Comparison of ENCODE assay signal across 6 cellular contexts in genomic region chr17:77622084-77622483, GRCh38.
DNase-seq lines count a peak whose midpoint lies in the region; ATAC-seq, FAIRE-seq and TF ChIP-seq lines count a peak whose summit lies in the region.
"Not testable (repeated sequence)": the region's sequence is repeated elsewhere in the genome, so short reads cannot be mapped to it uniquely, and the experiment has no call there.

No MANE protein-coding gene starts in this region.

- DNase-seq in WTC11 (ENCODE audit: low spot score); K562 (ENCODE audit: extremely low read depth in 1 of 4, low spot score in 3 of 4): not testable (repeated sequence)
- DNase-seq in endodermal cell (peak; percentile 22), mesenteric fat pad (ENCODE audit: low spot score) (peak; percentile 22), upper lobe of right lung (peak; percentile 18)

- H3K27me3 ChIP-seq in K562 (ENCODE audit: control insufficient read depth in 2 of 2, insufficient read depth in 2 of 2, low read length in 2 of 2): peaks cover 7 to 29% of the 10 kb centered on the region in 2 experiments; a peak in 4 of 5 replicates
- not testable (repeated sequence) for H3K27me3 ChIP-seq in endodermal cell (ENCODE audit: control insufficient read depth, insufficient read depth, low read length, poor library complexity, severe bottlenecking); upper lobe of right lung

- 1% methylated on average over 6 of the region's 6 CpGs for WGBS in K562 (ENCODE audit: insufficient coverage, low coverage, missing lambda C conversion rate)
- 85 to 88% methylated on average over 3 to 5 of the region's 6 CpGs for WGBS in endodermal cell (ENCODE audit: insufficient coverage in 1 of 2, insufficient read length in 1 of 2), 2 experiments

- not testable (repeated sequence) for H3K9me3 ChIP-seq in HEK293 (ENCODE audit: control insufficient read depth, insufficient read depth, low read depth, low read length); K562 (replicated peaks; ENCODE audit: control insufficient read depth, insufficient read depth, low read depth, low read length); upper lobe of right lung
- H3K9me3 ChIP-seq in endodermal cell (ENCODE audit: control insufficient read depth, low read length): peaks cover 19% of the 10 kb centered on the region

- not testable (repeated sequence) for H3K4me2 ChIP-seq in K562 (ENCODE audit: insufficient read depth, low read length)

- FAIRE-seq in K562 (lab: Jason Lieb, UNC): not testable (repeated sequence)

- intact Hi-C loops in K562 (cut with micrococcal nuclease); upper lobe of right lung (cut with DNase I): not testable (repeated sequence)

- not testable (repeated sequence) for H3K27ac Mint-ChIP-seq in WTC11, endodermal cell

- not testable (repeated sequence) for TF ChIP-seq RAD21 in K562 (CRISPR knock-in tag; conservative IDR thresholded peaks at IDR 0.05 in 1 of 2, IDR thresholded peaks at IDR 0.05 in 1 of 2)

- H3K79me2 ChIP-seq in K562 (ENCODE audit: control insufficient read depth, insufficient read depth, low read length): not testable (repeated sequence)

- H3K9me1 ChIP-seq in K562 (ENCODE audit: control insufficient read depth, insufficient read depth, low read length): not testable (repeated sequence)

- H3K4me3 Mint-ChIP-seq in WTC11, endodermal cell: not testable (repeated sequence)

- not testable (repeated sequence) for H3K36me3 ChIP-seq in HEK293 (ENCODE audit: control insufficient read depth in 2 of 2, insufficient read depth in 1 of 2, low read length in 2 of 2); K562 (ENCODE audit: control insufficient read depth, insufficient read depth, low read length); endodermal cell (ENCODE audit: control insufficient read depth, insufficient read depth, low read length); upper lobe of right lung

- H2AFZ ChIP-seq in K562 (ENCODE audit: low read depth, low read length): not testable (repeated sequence)

- CTCF ChIA-PET in HEK293 (lab: Yijun Ruan, JAX); WTC11 (lab: Charles Lee); K562 (lab: Yijun Ruan, JAX; ENCODE audit: low intra/inter-chr PET ratio): not testable (repeated sequence)

- peaks cover 13% of the 10 kb centered on the region for H3K36me3 Mint-ChIP-seq in WTC11
- not testable (repeated sequence) for H3K36me3 Mint-ChIP-seq in endodermal cell (ENCODE audit: low read depth)

- in situ Hi-C loops in K562 (cut with MboI): not testable (repeated sequence)

- not testable (repeated sequence) for H3K27ac ChIP-seq in HEK293 (ENCODE audit: extremely low read depth, low read depth, low read length); K562 (ENCODE audit: extremely low read depth, low read depth, low read length); endodermal cell (ENCODE audit: low read depth, low read length); upper lobe of right lung

- not testable (repeated sequence) for TF ChIP-seq CTCF in HEK293 (tag by site-specific recombination; IDR thresholded peaks at IDR 0.05); WTC11 (IDR thresholded peaks at IDR 0.05); K562 (IDR thresholded peaks at IDR 0.05 in 2 of 3, conservative IDR thresholded peaks at IDR 0.05 in 1 of 3; ENCODE audit: insufficient read depth in 2 of 3, low read depth in 1 of 3, low read length in 3 of 3); endodermal cell (conservative IDR thresholded peaks at IDR 0.05); upper lobe of right lung (IDR thresholded peaks at IDR 0.05)

- POLR2A ChIA-PET in HEK293 (lab: Yijun Ruan, JAX); WTC11 (lab: Charles Lee); K562 (lab: Yijun Ruan, JAX): not testable (repeated sequence)

- not testable (repeated sequence) for ATAC-seq in WTC11, K562, upper lobe of right lung

- H3K4me1 Mint-ChIP-seq in WTC11: peaks cover 18% of the 10 kb centered on the region
- H3K4me1 Mint-ChIP-seq in endodermal cell: not testable (repeated sequence)

- H4K20me1 ChIP-seq in K562 (replicated peaks; ENCODE audit: control insufficient read depth, insufficient read depth, low read length): not testable (repeated sequence)

- H3K9me3 Mint-ChIP-seq in WTC11: peaks cover 20% of the 10 kb centered on the region
- peaks cover 11% of the 10 kb centered on the region for H3K9me3 Mint-ChIP-seq in endodermal cell

- not testable (repeated sequence) for H3K9ac ChIP-seq in K562 (ENCODE audit: insufficient read depth in 1 of 2, low read depth in 2 of 2, low read length in 2 of 2); endodermal cell (ENCODE audit: extremely low read depth, low read length, poor library complexity, severe bottlenecking)

- not testable (repeated sequence) for H3K27me3 Mint-ChIP-seq in WTC11 (ENCODE audit: low read depth); endodermal cell (ENCODE audit: insufficient read depth)

- TF ChIP-seq POLR2A in K562 (conservative IDR thresholded peaks at IDR 0.05): not testable (repeated sequence)

- not testable (repeated sequence) for TF ChIP-seq EP300 in K562 (IDR thresholded peaks at IDR 0.05; ENCODE audit: low read length)

- BruUV-seq in K562 (replicated peaks; lab: Mats Ljungman, UMichigan): not testable (repeated sequence)

- not testable (repeated sequence) for H3K4me3 ChIP-seq in HEK293 (ENCODE audit: low read depth, low read length); K562; endodermal cell (ENCODE audit: low read length); upper lobe of right lung

- not testable (repeated sequence) for H3K4me1 ChIP-seq in HEK293 (ENCODE audit: control insufficient read depth, insufficient read depth, low read length); K562 (replicated peaks in 1 of 2; ENCODE audit: control insufficient read depth in 2 of 2, insufficient read depth in 2 of 2, low read length in 2 of 2); endodermal cell (ENCODE audit: control insufficient read depth, insufficient read depth, low read length); upper lobe of right lung

TF ChIP-seq in HEK293, 187 proteins besides CTCF, POLR2A, EP300 and RAD21:
- TF ChIP-seq ZNF121 (tag by site-specific recombination; IDR thresholded peaks at IDR 0.05): peak; percentile 59; the same call in 1 of the 2 replicates

TF ChIP-seq in WTC11, 78 proteins besides CTCF, POLR2A, EP300 and RAD21:
- TF ChIP-seq ZNF121 (CRISPR knock-in tag; IDR thresholded peaks at IDR 0.05): peak; percentile 82

TF ChIP-seq in K562, 482 proteins besides CTCF, POLR2A, EP300 and RAD21:
- 0 out of 2 replicates have a peak, but pooled peaks have one; percentile 16 for TF ChIP-seq ZNF121 (CRISPR knock-in tag; conservative IDR thresholded peaks at IDR 0.05)
